In genomic region chr16:89490386-89491237, GRCh38 we compare ENCODE assay signal across 8 cellular contexts. TPM values are rescaled to one million over a fixed set of nuclear protein-coding genes. Genes with fewer than 3 reads are reported as not detected.
DNase-seq lines count a peak whose midpoint lies in the region; ATAC-seq and TF ChIP-seq lines count a peak whose summit lies in the region.

Gene ANKRD11 (minus strand): TSS chr16:89490561. CDS start chr16:89317019, 173,542 bp downstream.

- peaks cover 0 to 34% (median 30%) of the 10 kb centered on the region in 4 donors for H3K4me1 ChIP-seq in liver (ENCODE audit: control insufficient read depth in 4 of 4, insufficient read depth in 4 of 4, low read length in 3 of 4)

- peak within 1 kb of the TSS; percentile 87 to 97 (median 92) for H3K4me3 ChIP-seq in liver (ENCODE audit: low read depth in 1 of 3, low read length in 3 of 3)

- DNase-seq in CD14-positive monocyte (ENCODE audit: low spot score) (peak; percentile 100), NCI-H82 (lab: John Stamatoyannopoulos, UW) (peak; percentile 99), dermis microvascular lymphatic vessel endothelial cell (ENCODE audit: low read depth in 2 of 2) (peak; percentile 99 to 100)
- peak; percentile 97 to 98 for DNase-seq in activated CD4-positive, alpha-beta T cell treated with anti-CD3 and anti-CD28 coated beads, Interleukin-2, amount 50 U/mL, for 48 hours
- peak; percentile 99 for DNase-seq in stimulated activated CD4-positive, alpha-beta T cell treated with anti-CD3 and anti-CD28 coated beads, Interleukin-4, amount 100 ng/mL, for 24 hours

- intact Hi-C loops in CD14-positive monocyte (cut with micrococcal nuclease) = loop anchor here (1.0 to 2.0 kb wide), 2 partner anchors 15 to 16 kb away; no protein-coding TSS in a partner anchor

- WGBS in liver = under 1% methylated on average over 105 of the region's 105 CpGs

- TF ChIP-seq RAD21 in liver (IDR thresholded peaks at IDR 0.05) = peak in 1 of 2 donors; percentile 13

- peaks cover 22 to 34% of the 10 kb centered on the region in 2 donors for H3K36me3 Mint-ChIP-seq in CD14-positive monocyte

- H3K4me3 Mint-ChIP-seq in CD14-positive monocyte = peak within 1 kb of the TSS; percentile 82 to 90

- peaks cover 63% of the 10 kb centered on the region for H3K4me1 Mint-ChIP-seq in CD14-positive monocyte

- peak within 1 kb of the TSS; percentile 52 to 82 for H3K9ac ChIP-seq in liver (ENCODE audit: low read depth in 1 of 2, low read length in 2 of 2)

- TF ChIP-seq CTCF in CD14-positive monocyte (IDR thresholded peaks at IDR 0.05) = no peak
- no peak for TF ChIP-seq CTCF in liver (IDR thresholded peaks at IDR 0.05; ENCODE audit: low read depth, low read length, missing input control)

- H3K36me3 ChIP-seq in liver (ENCODE audit: control insufficient read depth in 4 of 4, insufficient read depth in 3 of 4, low read depth in 1 of 4, low read length in 3 of 4) = peaks cover 0 to 3% (median 0%) of the 10 kb centered on the region in 4 donors

- no peaks in the 10 kb centered on the region for H3K27me3 ChIP-seq in liver (ENCODE audit: control insufficient read depth in 4 of 4, insufficient read depth in 4 of 4, low read length in 3 of 4)

- ATAC-seq in GM19397 (IDR thresholded peaks at IDR 0.05; ENCODE audit: unreplicated experiment) = peak; percentile 80
- peak; percentile 88 for ATAC-seq in HG03571 (IDR thresholded peaks at IDR 0.05; ENCODE audit: unreplicated experiment)

- peak within 1 kb of the TSS; percentile 96 to 99 (median 97) for H3K27ac Mint-ChIP-seq in CD14-positive monocyte

- no peaks in the 10 kb centered on the region for H3K9me3 ChIP-seq in liver (ENCODE audit: control insufficient read depth in 4 of 4, low read length in 3 of 4)

- peaks cover 0 to 5% (median 1%) of the 10 kb centered on the region in 3 donors for H3K27me3 Mint-ChIP-seq in CD14-positive monocyte (ENCODE audit: low read depth in 3 of 3)

- no peaks in the 10 kb centered on the region for H3K9me3 Mint-ChIP-seq in CD14-positive monocyte

- H3K27ac ChIP-seq in liver (ENCODE audit: low read depth in 1 of 2, low read length in 2 of 2) = peak within 1 kb of the TSS; percentile 87 to 90

TF ChIP-seq in liver, 16 proteins besides CTCF, POLR2A, EP300 and RAD21:
- peak in 1 of 2 donors; percentile 75 for TF ChIP-seq GABPA (IDR thresholded peaks at IDR 0.05 in 1 of 2, conservative IDR thresholded peaks at IDR 0.05 in 1 of 2)
- peak; percentile 49 for TF ChIP-seq MAX (IDR thresholded peaks at IDR 0.05)
- peak; percentile 85 for TF ChIP-seq YY1 (IDR thresholded peaks at IDR 0.05)
- TF ChIP-seq SP1 (IDR thresholded peaks at IDR 0.05) = peak; percentile 96
- no peak for TF ChIP-seq FOXA1 (IDR thresholded peaks at IDR 0.05)
- no peak for TF ChIP-seq HNF4A (conservative IDR thresholded peaks at IDR 0.05)
- no peak for TF ChIP-seq TAF1 (conservative IDR thresholded peaks at IDR 0.05)
- TF ChIP-seq EGR1 (IDR thresholded peaks at IDR 0.05; ENCODE audit: low read depth in 2 of 2) = no peak

RNA-seq across cellular contexts. Expression of gene ANKRD11, which starts in this region (rescaled TPM):
- polyA plus RNA-seq in CD14-positive monocyte = 1 to 10 TPM; 3.2 to 5.4 TPM
- 33.1 and 55.5 TPM in 2 replicates for total RNA-seq in dermis microvascular lymphatic vessel endothelial cell
- total RNA-seq in liver = 10 to 100 TPM; 33.0 to 55.1 TPM
- 10 to 100 TPM; 16.3 to 22.9 TPM for polyA plus RNA-seq in liver

Comparison
In these comparisons a context has a peak if more than half of its experiments do, and no peak if none do; other contexts are left out.
1. Peak in every context shown above with its lines: DNase-seq, ATAC-seq, H3K4me3 ChIP-seq and H3K27ac ChIP-seq.